In genomic region chr11:101582242-101583052, GRCh38 we compare ENCODE assay signal across 11 cellular contexts. TPM values are rescaled to one million over a fixed set of nuclear protein-coding genes. Genes with fewer than 3 reads are reported as not detected.
DNase-seq lines count a peak whose midpoint lies in the region; ATAC-seq and TF ChIP-seq lines count a peak whose summit lies in the region.
"Had no signal": no experiment of that assay in that cellular context is flagged by ENCODE, and none has a peak within 500 bp of the region (broad histone marks: within the 10 kb centered on the region; RNA-seq: fewer than 3 reads in every experiment).

No MANE protein-coding gene starts in this region.

- H3K9me3 ChIP-seq in esophagus squamous epithelium (no peaks in the 10 kb centered on the region), mucosa of descending colon (no peaks in the 10 kb centered on the region), tibial nerve (no peaks in the 10 kb centered on the region)
- H3K9me3 ChIP-seq: HAP-1 had no signal

- 13 to 43% methylated on average over 11 to 22 of the region's 38 CpGs for WGBS in esophagus squamous epithelium, 2 donors
- WGBS in tibial nerve, 2 donors = 5 to 11% methylated on average over 31 of the region's 38 CpGs

- H3K27ac ChIP-seq in esophagus squamous epithelium (peak overlapping the region; percentile 74 to 87 (median 82)), tibial nerve (no peak overlapping the region)

- peak overlapping the region in 3 of 4 donors; percentile 58 to 87 (median 78) for H3K4me3 Mint-ChIP-seq in IgD-negative memory B cell
- no peak overlapping the region for H3K4me3 Mint-ChIP-seq in stimulated activated naive CD8-positive, alpha-beta T cell treated with anti-CD3 and anti-CD28 coated beads, Interleukin-15, amount 100 ng/mL, for 72 hours

- peaks cover 0 to 7% (median 0%) of the 10 kb centered on the region in 3 donors for H3K4me1 Mint-ChIP-seq in IgD-negative memory B cell
- no peaks in the 10 kb centered on the region for H3K4me1 Mint-ChIP-seq in stimulated activated naive CD8-positive, alpha-beta T cell treated with anti-CD3 and anti-CD28 coated beads, Interleukin-15, amount 100 ng/mL, for 72 hours

- intact Hi-C loops in esophagus squamous epithelium (cut with DNase I) (no loop called here), mucosa of descending colon (cut with DNase I, micrococcal nuclease) (no loop called here)

- H3K4me3 ChIP-seq in esophagus squamous epithelium (peak overlapping the region; percentile 50 to 78 (median 59)), mucosa of descending colon (no peak overlapping the region), tibial nerve (peak overlapping the region; percentile 8 to 58 (median 34))
- H3K4me3 ChIP-seq: HAP-1 had no signal

- peaks cover 0 to 22% (median 8%) of the 10 kb centered on the region in 3 donors for H3K4me1 ChIP-seq in esophagus squamous epithelium
- H3K4me1 ChIP-seq in mucosa of descending colon (ENCODE audit: low read depth) = no peaks in the 10 kb centered on the region
- H3K4me1 ChIP-seq in tibial nerve = peaks cover 0 to 19% (median 0%) of the 10 kb centered on the region in 4 donors
- H3K4me1 ChIP-seq: HAP-1 had no signal

- no peak for TF ChIP-seq POLR2A in esophagus squamous epithelium (IDR thresholded peaks at IDR 0.05)
- no peak for TF ChIP-seq POLR2A in tibial nerve (IDR thresholded peaks at IDR 0.05)

- ATAC-seq in mucosa of descending colon = peak; percentile 19
- no peak for ATAC-seq in GM19023 (IDR thresholded peaks at IDR 0.05; ENCODE audit: unreplicated experiment)
- ATAC-seq in stimulated activated naive CD8-positive, alpha-beta T cell treated with anti-CD3 and anti-CD28 coated beads, Interleukin-15, amount 100 ng/mL, for 72 hours = no peak
- no peak for ATAC-seq in HG03460 (IDR thresholded peaks at IDR 0.05; ENCODE audit: unreplicated experiment)
- ATAC-seq: PC-3 had no signal

- H3K27me3 Mint-ChIP-seq in IgD-negative memory B cell = peaks cover 19% of the 10 kb centered on the region
- H3K27me3 Mint-ChIP-seq in stimulated activated naive CD8-positive, alpha-beta T cell treated with anti-CD3 and anti-CD28 coated beads, Interleukin-15, amount 100 ng/mL, for 72 hours = peaks cover 35% of the 10 kb centered on the region

- TF ChIP-seq CTCF in esophagus squamous epithelium (IDR thresholded peaks at IDR 0.05) = no peak
- no peak for TF ChIP-seq CTCF in mucosa of descending colon (IDR thresholded peaks at IDR 0.05)
- TF ChIP-seq CTCF in tibial nerve (IDR thresholded peaks at IDR 0.05) = no peak

- H3K9me3 Mint-ChIP-seq in IgD-negative memory B cell = peaks cover 3 to 7% (median 6%) of the 10 kb centered on the region in 3 donors
- peaks cover 8 to 10% of the 10 kb centered on the region in 2 donors for H3K9me3 Mint-ChIP-seq in stimulated activated naive CD8-positive, alpha-beta T cell treated with anti-CD3 and anti-CD28 coated beads, Interleukin-15, amount 100 ng/mL, for 72 hours

- DNase-seq in esophagus squamous epithelium (lab: John Stamatoyannopoulos, UW) (no peak), mucosa of descending colon (no peak), tibial nerve (ENCODE audit: low spot score in 2 of 2) (no peak)
- DNase-seq in stimulated activated naive CD8-positive, alpha-beta T cell treated with anti-CD3 and anti-CD28 coated beads, Interleukin-15, amount 100 ng/mL, for 72 hours = no peak
- DNase-seq: PC-3; stimulated activated CD4-positive, alpha-beta T cell treated with anti-CD3 and anti-CD28 coated beads, Interleukin-12 subunit alpha, Interleukin-12 subunit beta, amount 100 ng/mL, for 4 hours had no signal

- H3K27ac Mint-ChIP-seq in IgD-negative memory B cell = no peak overlapping the region
- H3K27ac Mint-ChIP-seq in stimulated activated naive CD8-positive, alpha-beta T cell treated with anti-CD3 and anti-CD28 coated beads, Interleukin-15, amount 100 ng/mL, for 72 hours = no peak overlapping the region

- no peaks in the 10 kb centered on the region for H3K36me3 ChIP-seq in esophagus squamous epithelium
- no peaks in the 10 kb centered on the region for H3K36me3 ChIP-seq in mucosa of descending colon (ENCODE audit: low read depth)
- no peaks in the 10 kb centered on the region for H3K36me3 ChIP-seq in tibial nerve
- H3K36me3 ChIP-seq: HAP-1 had no signal

- no peaks in the 10 kb centered on the region for H3K36me3 Mint-ChIP-seq in IgD-negative memory B cell

- H3K27me3 ChIP-seq in esophagus squamous epithelium = peaks cover 0 to 40% (median 0%) of the 10 kb centered on the region in 4 donors
- peaks cover 0 to 30% of the 10 kb centered on the region in 2 donors for H3K27me3 ChIP-seq in tibial nerve

- no peak for TF ChIP-seq EP300 in tibial nerve (IDR thresholded peaks at IDR 0.05)

RNA-seq across cellular contexts. Expression of gene TRPC6, which starts 1.4 kb away (rescaled TPM):
- polyA plus RNA-seq in IgD-negative memory B cell = not detected
- total RNA-seq in esophagus squamous epithelium (10 to 100 TPM in 1 of 4 donors, 1 to 10 TPM in 3; 1.2 to 15.4 (median 1.6) TPM), mucosa of descending colon (1 to 10 TPM; 1.3 to 4.7 (median 1.4) TPM), tibial nerve (1 to 10 TPM; 1.3 to 2.4 (median 1.8) TPM)
- total RNA-seq: M059J, PC-3 had no signal

Comparison
In these comparisons a context has a peak if more than half of its experiments do, and no peak if none do; other contexts are left out.
1. H3K4me3 Mint-ChIP-seq: peak in IgD-negative memory B cell (3 of 4); none in stimulated activated naive CD8-positive, alpha-beta T cell treated with anti-CD3 and anti-CD28 coated beads, Interleukin-15, amount 100 ng/mL, for 72 hours (0 of 2).
2. H3K27ac ChIP-seq: peak in esophagus squamous epithelium (4 of 4); none in tibial nerve (0 of 4).